Comparison of ENCODE assay signal across 7 cellular contexts in genomic region chr6:44220913-44221290, GRCh38. TPM values are rescaled to one million over a fixed set of nuclear protein-coding genes. Genes with fewer than 3 reads are reported as not detected.
DNase-seq lines count a peak whose midpoint lies in the region; ATAC-seq and TF ChIP-seq lines count a peak whose summit lies in the region.
"Had no signal": no experiment of that assay in that cellular context is flagged by ENCODE, and none has a peak within 500 bp of the region (broad histone marks: within the 10 kb centered on the region; RNA-seq: fewer than 3 reads in every experiment).

No MANE protein-coding gene starts in this region.

- no peak overlapping the region for H3K4me2 ChIP-seq in IMR-90 (ENCODE audit: low read depth, low read length)

- no peak overlapping the region for H3K27ac ChIP-seq in IMR-90 (ENCODE audit: insufficient read depth, low read length)
- H3K27ac ChIP-seq in breast epithelium: peak overlapping the region; percentile 98 to 99
- peak overlapping the region; percentile 78 to 89 for H3K27ac ChIP-seq in prostate gland

- no peak for TF ChIP-seq RAD21 in IMR-90 (IDR thresholded peaks at IDR 0.05; ENCODE audit: low read length)

- H3K9me3 ChIP-seq in IMR-90 (ENCODE audit: control insufficient read depth, insufficient read depth, low read length) (no peaks in the 10 kb centered on the region), breast epithelium (no peaks in the 10 kb centered on the region), prostate gland (no peaks in the 10 kb centered on the region)

- ATAC-seq in IMR-90 (ENCODE audit: low read depth): no peak
- ATAC-seq in HG02938 (IDR thresholded peaks at IDR 0.05; ENCODE audit: unreplicated experiment): no peak

- H2BK120ac ChIP-seq in IMR-90 (ENCODE audit: low read depth, low read length): no peak overlapping the region

- H2AK9ac ChIP-seq in IMR-90 (replicated peaks; ENCODE audit: low read depth, low read length, poor library complexity): peak overlapping the region; percentile 44

- intact Hi-C loops in IMR-90 (cut with micrococcal nuclease) (no loop called here), breast epithelium (cut with DNase I; ENCODE audit: low total_unique reads) (no loop called here), prostate gland (cut with DNase I) (no loop called here)

- peaks cover 7% of the 10 kb centered on the region; the same call in 1 of the 2 replicates for H3K27me3 ChIP-seq in IMR-90 (ENCODE audit: control insufficient read depth, insufficient read depth, low read length)
- no peaks in the 10 kb centered on the region for H3K27me3 ChIP-seq in breast epithelium
- H3K27me3 ChIP-seq in prostate gland (replicated peaks; ENCODE audit: insufficient read depth): no peaks in the 10 kb centered on the region

- no peak overlapping the region for H4K91ac ChIP-seq in IMR-90 (ENCODE audit: insufficient read depth, low read depth, low read length)

- in situ Hi-C loops in IMR-90 (cut with MboI; ENCODE audit: low sequenced_read_pairs): no loop called here

- H3K4me3 ChIP-seq in IMR-90 (ENCODE audit: insufficient read depth, low read depth, low read length) (no peak overlapping the region), breast epithelium (no peak overlapping the region), prostate gland (no peak overlapping the region)

- H3K56ac ChIP-seq in IMR-90 (ENCODE audit: extremely low read depth, insufficient read depth, low read length): no peak overlapping the region

- no peak overlapping the region for H2AFZ ChIP-seq in IMR-90 (replicated peaks; ENCODE audit: low read length, poor library complexity)

- H2BK15ac ChIP-seq in IMR-90 (ENCODE audit: low read depth, low read length): no peak overlapping the region

- peaks cover 0 to 8% of the 10 kb centered on the region in 2 experiments; a peak in 1 of 4 replicates for H3K79me1 ChIP-seq in IMR-90 (ENCODE audit: low read depth in 1 of 2, low read length in 2 of 2)

- H3K23ac ChIP-seq in IMR-90 (ENCODE audit: low read depth, low read length): no peak overlapping the region

- H3K9me1 ChIP-seq in IMR-90 (ENCODE audit: insufficient read depth, low read length): peaks cover 4% of the 10 kb centered on the region; the same call in 1 of the 2 replicates

- DNase-seq in IMR-90: no peak
- DNase-seq in breast epithelium (ENCODE audit: low spot score in 2 of 2): no peak
- DNase-seq in prostate gland (ENCODE audit: low spot score): no peak
- DNase-seq in HuH-7.5 (ENCODE audit: low spot score): no peak
- no peak for DNase-seq in iPS-NIHi11 (ENCODE audit: low spot score)

- H2BK20ac ChIP-seq in IMR-90 (ENCODE audit: low read depth, low read length): no peak overlapping the region

- WGBS in IMR-90 (ENCODE audit: extremely low coverage in 2 of 2, insufficient read length in 1 of 2), 2 experiments: 85% methylated on average over 3 of the region's 4 CpGs; no CpG with 5 or more reads in 1 of the 2 experiments
- 87% methylated on average over 4 of the region's 4 CpGs for WGBS in prostate gland

- peak overlapping the region; percentile 28; the same call in 1 of the 2 replicates for H3K4ac ChIP-seq in IMR-90 (ENCODE audit: low read depth, low read length)

- no peak overlapping the region for H4K5ac ChIP-seq in IMR-90 (ENCODE audit: low read depth, low read length)

- no peak overlapping the region for H4K8ac ChIP-seq in IMR-90 (ENCODE audit: low read depth in 2 of 2, low read length in 2 of 2)

- H3K14ac ChIP-seq in IMR-90 (replicated peaks; ENCODE audit: low read depth, low read length): peak overlapping the region; percentile 58; the same call in 1 of the 2 replicates

- CTCF ChIA-PET in IMR-90 (lab: Yijun Ruan, JAX): interaction anchor here (4.1 kb wide), 1 partner anchor 14 kb away, joined by 20 read pairs; no protein-coding TSS in a partner anchor

- TF ChIP-seq POLR2A in IMR-90 (IDR thresholded peaks at IDR 0.05; ENCODE audit: low read depth, low read length) (no peak), breast epithelium (IDR thresholded peaks at IDR 0.05) (no peak), prostate gland (IDR thresholded peaks at IDR 0.05) (no peak)

- no peak overlapping the region for H3K9ac ChIP-seq in IMR-90 (ENCODE audit: low read depth, low read length)

- H4K20me1 ChIP-seq in IMR-90 (ENCODE audit: insufficient read depth, low read length): no peaks in the 10 kb centered on the region

- BruUV-seq in IMR-90 (replicated peaks; lab: Mats Ljungman, UMichigan): no TSS peak

- no peaks in the 10 kb centered on the region for H3K36me3 ChIP-seq in IMR-90 (ENCODE audit: control insufficient read depth, insufficient read depth, low read length)
- no peaks in the 10 kb centered on the region for H3K36me3 ChIP-seq in breast epithelium
- no peaks in the 10 kb centered on the region for H3K36me3 ChIP-seq in prostate gland

- H2BK5ac ChIP-seq in IMR-90 (ENCODE audit: low read depth, low read length, poor library complexity, severe bottlenecking): no peak overlapping the region

- dilution Hi-C loops in IMR-90 (cut with HindIII; ENCODE audit: low sequenced_read_pairs, unreplicated experiment): no loop called here

- H3K18ac ChIP-seq in IMR-90 (ENCODE audit: low read depth, low read length): no peak overlapping the region

- H3K4me1 ChIP-seq in IMR-90 (ENCODE audit: control insufficient read depth, insufficient read depth, low read length) (peaks cover 16% of the 10 kb centered on the region), breast epithelium (peaks cover 13 to 30% of the 10 kb centered on the region in 2 donors), prostate gland (replicated peaks) (peaks cover 17% of the 10 kb centered on the region)

- no peak for TF ChIP-seq CTCF in IMR-90 (conservative IDR thresholded peaks at IDR 0.05; ENCODE audit: low read depth, low read length)
- TF ChIP-seq CTCF in breast epithelium (IDR thresholded peaks at IDR 0.05): no peak
- TF ChIP-seq CTCF in prostate gland (IDR thresholded peaks at IDR 0.05): no peak

- peak overlapping the region; percentile 70; the same call in 1 of the 2 replicates for H2AK5ac ChIP-seq in IMR-90 (ENCODE audit: low read depth, low read length)

- POLR2A ChIA-PET in IMR-90 (lab: Charles Lee; ENCODE audit: unreplicated experiment): no interaction called here

TF ChIP-seq in IMR-90, 13 proteins besides CTCF, POLR2A, EP300 and RAD21 (continues in another document):
- TF ChIP-seq SMC3 (IDR thresholded peaks at IDR 0.05; ENCODE audit: low read depth, low read length): no peak
- TF ChIP-seq, protein P1, sequence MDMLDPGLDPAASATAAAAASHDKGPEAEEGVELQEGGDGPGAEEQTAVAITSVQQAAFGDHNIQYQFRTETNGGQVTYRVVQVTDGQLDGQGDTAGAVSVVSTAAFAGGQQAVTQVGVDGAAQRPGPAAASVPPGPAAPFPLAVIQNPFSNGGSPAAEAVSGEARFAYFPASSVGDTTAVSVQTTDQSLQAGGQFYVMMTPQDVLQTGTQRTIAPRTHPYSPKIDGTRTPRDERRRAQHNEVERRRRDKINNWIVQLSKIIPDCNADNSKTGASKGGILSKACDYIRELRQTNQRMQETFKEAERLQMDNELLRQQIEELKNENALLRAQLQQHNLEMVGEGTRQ (IDR thresholded peaks at IDR 0.05; ENCODE audit: low read depth, low read length): no peak
- TF ChIP-seq BHLHE40 (IDR thresholded peaks at IDR 0.05; ENCODE audit: low read depth, low read length): no peak
- TF ChIP-seq CHD1 (IDR thresholded peaks at IDR 0.05; ENCODE audit: low read depth, low read length): no peak
- TF ChIP-seq MAZ (IDR thresholded peaks at IDR 0.05; ENCODE audit: borderline replicate concordance, low read depth, low read length): no peak
- no peak for TF ChIP-seq MXI1 (IDR thresholded peaks at IDR 0.05; ENCODE audit: borderline replicate concordance, low read depth, low read length)
- no peak for TF ChIP-seq NFE2L2 (IDR thresholded peaks at IDR 0.05; ENCODE audit: low read depth, low read length)
- no peak for TF ChIP-seq RFX5 (IDR thresholded peaks at IDR 0.05; ENCODE audit: low read depth, low read length)
- no peak for TF ChIP-seq CEBPB (IDR thresholded peaks at IDR 0.05; ENCODE audit: low read depth, low read length)

RNA-seq across cellular contexts. Expression of gene SLC29A1, which starts 2.5 kb away (rescaled TPM):
- total RNA-seq in IMR-90 (2012; rRNA removed) (4.1 and 4.7 TPM in 2 replicates), breast epithelium (100 to 1,000 TPM; 106 to 140 (median 110) TPM), prostate gland (10 to 100 TPM; 18.5 to 58.9 TPM)
- polyA plus RNA-seq in IMR-90 (2012; rRNA removed): 22.1 and 23.2 TPM in 2 replicates
- polyA plus RNA-seq in IMR-90 (2012; cell fraction: cytosol; rRNA removed): 20.7 and 23.2 TPM in 2 replicates
- polyA plus RNA-seq in IMR-90 (2012; cell fraction: nucleus; rRNA removed; ENCODE audit: low replicate concordance): 33.9 and 57.0 TPM in 2 replicates

RNA-seq across cellular contexts. Expression of gene MYMX, which starts 4.2 kb away (rescaled TPM):
- total RNA-seq in IMR-90 (2012; rRNA removed) (not detected in 2 replicates), breast epithelium (1 to 10 TPM in 2 of 3 donors, under 1 TPM in 1; 0.88 to 3.4 (median 2.9) TPM), prostate gland (not detected)
- not detected in 2 replicates for polyA plus RNA-seq in IMR-90 (2012; rRNA removed)
- not detected in 2 replicates for polyA plus RNA-seq in IMR-90 (2012; cell fraction: cytosol; rRNA removed)
- not detected in 2 replicates for polyA plus RNA-seq in IMR-90 (2012; cell fraction: nucleus; rRNA removed; ENCODE audit: low replicate concordance)
- total RNA-seq: RPMI7951 had no signal

RNA-seq across cellular contexts. Expression of gene HSP90AB1, which starts 26.0 kb away (rescaled TPM):
- 1,307 and 1,440 TPM in 2 replicates for total RNA-seq in IMR-90 (2012; rRNA removed)
- polyA plus RNA-seq in IMR-90 (2012; rRNA removed): 771 and 887 TPM in 2 replicates
- 246 and 656 TPM in 2 replicates for polyA plus RNA-seq in IMR-90 (2012; cell fraction: cytosol; rRNA removed)
- polyA plus RNA-seq in IMR-90 (2012; cell fraction: nucleus; rRNA removed; ENCODE audit: low replicate concordance): 158 and 414 TPM in 2 replicates
- 100 to 1,000 TPM; 643 to 810 (median 662) TPM for total RNA-seq in breast epithelium
- 100 to 1,000 TPM; 650 to 805 TPM for total RNA-seq in prostate gland

RNA-seq across cellular contexts. Expression of gene SLC35B2, which starts 36.4 kb away (rescaled TPM):
- 41.7 and 51.4 TPM in 2 replicates for total RNA-seq in IMR-90 (2012; rRNA removed)
- polyA plus RNA-seq in IMR-90 (2012; rRNA removed): 89.9 and 94.8 TPM in 2 replicates
- 91.0 and 123 TPM in 2 replicates for polyA plus RNA-seq in IMR-90 (2012; cell fraction: cytosol; rRNA removed)
- 64.5 and 76.3 TPM in 2 replicates for polyA plus RNA-seq in IMR-90 (2012; cell fraction: nucleus; rRNA removed; ENCODE audit: low replicate concordance)
- 10 to 100 TPM; 32.8 to 50.5 (median 38.1) TPM for total RNA-seq in breast epithelium
- total RNA-seq in prostate gland: 10 to 100 TPM; 44.5 to 59.9 TPM

RNA-seq across cellular contexts. Expression of gene NFKBIE, which starts 44.4 kb away (rescaled TPM):
- total RNA-seq in IMR-90 (2012; rRNA removed): 7.5 and 7.9 TPM in 2 replicates
- polyA plus RNA-seq in IMR-90 (2012; rRNA removed): 13.0 and 16.7 TPM in 2 replicates
- polyA plus RNA-seq in IMR-90 (2012; cell fraction: cytosol; rRNA removed): 17.6 and 22.6 TPM in 2 replicates
- 14.5 and 23.0 TPM in 2 replicates for polyA plus RNA-seq in IMR-90 (2012; cell fraction: nucleus; rRNA removed; ENCODE audit: low replicate concordance)
- total RNA-seq in breast epithelium: 10 to 100 TPM in 2 of 3 donors, 1 to 10 TPM in 1; 4.0 to 25.9 (median 14.4) TPM
- 10 to 100 TPM; 20.8 to 34.4 TPM for total RNA-seq in prostate gland
